Comparison of ENCODE assay signal across 19 cellular contexts in genomic region chr17:40173091-40173777, GRCh38. TPM values are rescaled to one million over a fixed set of nuclear protein-coding genes. Genes with fewer than 3 reads are reported as not detected.
DNase-seq lines count a peak whose midpoint lies in the region; ATAC-seq and TF ChIP-seq lines count a peak whose summit lies in the region.
"Had no signal": no experiment of that assay in that cellular context is flagged by ENCODE, and none has a peak within 500 bp of the region (broad histone marks: within the 10 kb centered on the region; RNA-seq: fewer than 3 reads in every experiment).

No MANE protein-coding gene starts in this region.

- no peak overlapping the region for H3K9ac ChIP-seq in colonic mucosa (ENCODE audit: low read depth in 2 of 2, low read length in 2 of 2)

- DNase-seq in activated naive CD4-positive, alpha-beta T cell treated with anti-CD3 and anti-CD28 coated beads for 36 hours, result no peak
- DNase-seq in left lobe of liver (ENCODE audit: low spot score) (no peak), posterior vena cava (ENCODE audit: low spot score) (peak; percentile 1), colonic mucosa (no peak), kidney glomerular epithelial cell (lab: John Stamatoyannopoulos, UW) (no peak)
- DNase-seq in effector memory CD4-positive, alpha-beta T cell, result no peak
- DNase-seq: ACHN; C1 segment of cervical spinal cord; CD8-positive, alpha-beta T cell; COR-L47; DMS153; DMS79 treated with DMSO at 0.1 percent for 48 hours; EL; GOT3; IMR-90 had no signal

- no peak overlapping the region for H3K4me3 Mint-ChIP-seq in activated naive CD4-positive, alpha-beta T cell treated with anti-CD3 and anti-CD28 coated beads, Interleukin-2, amount 50 U/mL, for 24 hours
- no peak overlapping the region for H3K4me3 Mint-ChIP-seq in activated naive CD4-positive, alpha-beta T cell treated with anti-CD3 and anti-CD28 coated beads for 36 hours
- H3K4me3 Mint-ChIP-seq: B cell; CD8-positive, alpha-beta T cell had no signal

- no peaks in the 10 kb centered on the region for H3K27me3 Mint-ChIP-seq in activated naive CD4-positive, alpha-beta T cell treated with anti-CD3 and anti-CD28 coated beads, Interleukin-2, amount 50 U/mL, for 24 hours
- no peaks in the 10 kb centered on the region for H3K27me3 Mint-ChIP-seq in activated naive CD4-positive, alpha-beta T cell treated with anti-CD3 and anti-CD28 coated beads for 36 hours (ENCODE audit: low read depth)
- H3K27me3 Mint-ChIP-seq: B cell had no signal

- H3K27me3 ChIP-seq in colonic mucosa, result no peaks in the 10 kb centered on the region
- H3K27me3 ChIP-seq in effector memory CD4-positive, alpha-beta T cell (replicated peaks; ENCODE audit: control insufficient read depth, insufficient read depth, low read length, poor library complexity, severe bottlenecking), result no peaks in the 10 kb centered on the region

- H3K4me1 ChIP-seq in HEK293 (ENCODE audit: control insufficient read depth, insufficient read depth, low read length), result 0 out of 2 replicates have a peak, but pooled peaks cover 2% of the 10 kb centered on the region
- peaks cover 6% of the 10 kb centered on the region for H3K4me1 ChIP-seq in colonic mucosa
- H3K4me1 ChIP-seq in effector memory CD4-positive, alpha-beta T cell (ENCODE audit: control insufficient read depth, insufficient read depth, low read length, poor library complexity, severe bottlenecking), result peaks cover 12% of the 10 kb centered on the region
- H3K4me1 ChIP-seq: HAP-1 had no signal

- ATAC-seq in left lobe of liver, result peak; percentile 52
- ATAC-seq: CD8-positive, alpha-beta T cell had no signal

- H3K27ac ChIP-seq in HEK293 (ENCODE audit: extremely low read depth, low read depth, low read length), result no peak overlapping the region
- no peak overlapping the region for H3K27ac ChIP-seq in colonic mucosa
- no peak overlapping the region for H3K27ac ChIP-seq in effector memory CD4-positive, alpha-beta T cell (ENCODE audit: insufficient read depth, low read length, poor library complexity, severe bottlenecking)

- TF ChIP-seq CTCF in HEK293 (tag by site-specific recombination; IDR thresholded peaks at IDR 0.05), result no peak
- TF ChIP-seq CTCF in colonic mucosa (IDR thresholded peaks at IDR 0.05), result no peak

- H3K36me3 ChIP-seq in HEK293 (ENCODE audit: control insufficient read depth in 2 of 2, insufficient read depth in 1 of 2, low read length in 2 of 2) (peaks cover 60 to 79% of the 10 kb centered on the region in 2 experiments), colonic mucosa (peaks cover 15% of the 10 kb centered on the region)
- H3K36me3 ChIP-seq in effector memory CD4-positive, alpha-beta T cell (ENCODE audit: control insufficient read depth, insufficient read depth, low read length), result peaks cover 39% of the 10 kb centered on the region

- H3K4me3 ChIP-seq in HEK293 (ENCODE audit: low read depth, low read length) (no peak overlapping the region), colonic mucosa (no peak overlapping the region)
- H3K4me3 ChIP-seq in effector memory CD4-positive, alpha-beta T cell (ENCODE audit: insufficient read depth, low read depth, low read length, poor library complexity, severe bottlenecking), result no peak overlapping the region
- H3K4me3 ChIP-seq: HAP-1 had no signal

- peaks cover 9% of the 10 kb centered on the region for H3K36me3 Mint-ChIP-seq in activated naive CD4-positive, alpha-beta T cell treated with anti-CD3 and anti-CD28 coated beads, Interleukin-2, amount 50 U/mL, for 24 hours
- peaks cover 28% of the 10 kb centered on the region for H3K36me3 Mint-ChIP-seq in activated naive CD4-positive, alpha-beta T cell treated with anti-CD3 and anti-CD28 coated beads for 36 hours (ENCODE audit: low read depth)

- no peaks in the 10 kb centered on the region for H3K9me3 ChIP-seq in HEK293 (ENCODE audit: control insufficient read depth, insufficient read depth, low read depth, low read length)
- H3K9me3 ChIP-seq in colonic mucosa, result no peaks in the 10 kb centered on the region
- H3K9me3 ChIP-seq in effector memory CD4-positive, alpha-beta T cell (ENCODE audit: control insufficient read depth, low read length), result no peaks in the 10 kb centered on the region
- H3K9me3 ChIP-seq: HAP-1 had no signal

- H3K27ac Mint-ChIP-seq in activated naive CD4-positive, alpha-beta T cell treated with anti-CD3 and anti-CD28 coated beads, Interleukin-2, amount 50 U/mL, for 24 hours, result peak overlapping the region; percentile 9
- H3K27ac Mint-ChIP-seq in activated naive CD4-positive, alpha-beta T cell treated with anti-CD3 and anti-CD28 coated beads for 36 hours, result no peak overlapping the region
- H3K27ac Mint-ChIP-seq: B cell; CD8-positive, alpha-beta T cell had no signal

- POLR2A ChIA-PET in HEK293 (lab: Yijun Ruan, JAX), result interaction anchor here (0.7 to 2.4 kb wide), 4 partner anchors 12 to 179 kb away, joined by 4 to 10 read pairs (median 6); partner anchors contain the start of gene CASC3

- CTCF ChIA-PET in activated naive CD4-positive, alpha-beta T cell treated with anti-CD3 and anti-CD28 coated beads for 36 hours (lab: Charles Lee), result interaction anchor here (1.0 to 2.1 kb wide), 5 partner anchors 9 to 94 kb away, joined by 3 to 4 read pairs (median 3); no protein-coding TSS in a partner anchor
- CTCF ChIA-PET in HEK293 (lab: Yijun Ruan, JAX), result interaction anchor here (0.5 to 4.9 kb wide), 10 partner anchors 12 to 1308 kb away, joined by 3 to 40 read pairs (median 3); no protein-coding TSS in a partner anchor

- no peaks in the 10 kb centered on the region for H3K9me3 Mint-ChIP-seq in activated naive CD4-positive, alpha-beta T cell treated with anti-CD3 and anti-CD28 coated beads, Interleukin-2, amount 50 U/mL, for 24 hours
- no peaks in the 10 kb centered on the region for H3K9me3 Mint-ChIP-seq in activated naive CD4-positive, alpha-beta T cell treated with anti-CD3 and anti-CD28 coated beads for 36 hours
- H3K9me3 Mint-ChIP-seq: CD8-positive, alpha-beta T cell had no signal

- intact Hi-C loops in activated naive CD4-positive, alpha-beta T cell treated with anti-CD3 and anti-CD28 coated beads for 36 hours (cut with micrococcal nuclease), result no loop called here
- intact Hi-C loops in posterior vena cava (cut with DNase I) (loop anchor here in 1 of 2 donors (10.0 kb wide), 1 partner anchor 158 kb away; the partner anchor contains the start of gene CSF3), colonic mucosa (cut with DNase I) (no loop called here)

- H3K4me1 Mint-ChIP-seq in activated naive CD4-positive, alpha-beta T cell treated with anti-CD3 and anti-CD28 coated beads, Interleukin-2, amount 50 U/mL, for 24 hours, result peaks cover 16% of the 10 kb centered on the region
- H3K4me1 Mint-ChIP-seq in activated naive CD4-positive, alpha-beta T cell treated with anti-CD3 and anti-CD28 coated beads for 36 hours (ENCODE audit: low read depth), result peaks cover 11% of the 10 kb centered on the region

TF ChIP-seq in HEK293, 187 proteins besides CTCF, POLR2A, EP300 and RAD21:
- TF ChIP-seq ZNF302 (tag by site-specific recombination; IDR thresholded peaks at IDR 0.05; ENCODE audit: low read depth), result no peak
- peak; percentile 52; the same call in 1 of the 2 replicates for TF ChIP-seq ZNF362 (tag by site-specific recombination; IDR thresholded peaks at IDR 0.05)

RNA-seq across cellular contexts. Expression of gene RAPGEFL1, which starts 4.0 kb away (rescaled TPM):
- total RNA-seq in activated naive CD4-positive, alpha-beta T cell treated with anti-CD3 and anti-CD28 coated beads for 36 hours, result 1 to 10 TPM; 3.1 to 4.0 TPM
- 19.3 TPM for total RNA-seq in left lobe of liver
- 1 to 10 TPM; 4.5 to 5.2 TPM for total RNA-seq in posterior vena cava
- 100 to 1,000 TPM in 1 of 2 donors, 10 to 100 TPM in 1; 98.2 to 108 TPM for total RNA-seq in colonic mucosa

RNA-seq across cellular contexts. Expression of gene CASC3, which starts 32.9 kb away (rescaled TPM):
- total RNA-seq in activated naive CD4-positive, alpha-beta T cell treated with anti-CD3 and anti-CD28 coated beads for 36 hours, result 100 to 1,000 TPM; 104 TPM
- total RNA-seq in left lobe of liver (25.1 TPM), posterior vena cava (100 to 1,000 TPM in 1 of 2 donors, 10 to 100 TPM in 1; 99.2 to 103 TPM), colonic mucosa (10 to 100 TPM; 53.8 to 55.3 TPM)

RNA-seq across cellular contexts. Expression of gene WIPF2, which starts 45.9 kb away (rescaled TPM):
- total RNA-seq in activated naive CD4-positive, alpha-beta T cell treated with anti-CD3 and anti-CD28 coated beads for 36 hours, result 10 to 100 TPM; 12.3 to 13.0 TPM
- total RNA-seq in left lobe of liver (10.3 TPM), posterior vena cava (10 to 100 TPM; 24.8 to 28.9 TPM), colonic mucosa (10 to 100 TPM; 34.5 to 42.0 TPM)

RNA-seq across cellular contexts. Expression of gene MSL1, which starts 51.5 kb away (rescaled TPM):
- total RNA-seq in activated naive CD4-positive, alpha-beta T cell treated with anti-CD3 and anti-CD28 coated beads for 36 hours, result 10 to 100 TPM; 72.1 to 72.2 TPM
- total RNA-seq in left lobe of liver, result 45.9 TPM
- total RNA-seq in posterior vena cava, result 10 to 100 TPM; 66.7 to 68.8 TPM
- total RNA-seq in colonic mucosa, result 10 to 100 TPM; 77.0 to 81.0 TPM
